Comparison of ENCODE assay signal across 6 cellular contexts in the genomic region with DNA sequence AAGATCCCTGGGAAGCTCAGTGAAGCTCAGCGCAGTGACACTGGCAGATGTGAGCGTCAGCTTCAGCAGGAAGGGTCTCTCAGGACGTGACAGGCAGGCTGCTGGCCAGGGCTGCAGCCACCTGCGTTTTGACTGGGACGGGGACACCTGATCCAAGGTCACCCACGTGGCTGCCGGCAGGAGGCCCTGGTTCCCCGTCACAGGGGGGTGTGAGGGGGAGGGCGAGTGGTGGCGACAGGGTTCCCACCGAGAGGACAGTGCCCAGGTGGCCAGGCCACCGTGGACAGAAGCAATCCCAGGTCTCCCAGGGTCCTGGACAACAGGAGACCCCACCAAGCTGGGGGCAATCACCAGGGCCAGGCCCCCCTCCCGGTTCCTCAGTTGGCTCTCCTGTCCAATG. TPM values are rescaled to one million over a fixed set of nuclear protein-coding genes. Genes with fewer than 3 reads are reported as not detected.
"Had no signal": no experiment of that assay in that cellular context is flagged by ENCODE, and none has a peak within 500 bp of the region (broad histone marks: within the 10 kb centered on the region; RNA-seq: fewer than 3 reads in every experiment).

No MANE protein-coding gene starts in this region.

RNA-seq across cellular contexts. Expression of gene TPSAB1, which starts 3.4 kb away (rescaled TPM):
- total RNA-seq: K562, LHCN-M2, MCF 10A, PC-3, SJCRH30, SK-MEL-5 had no signal
- polyA plus RNA-seq: K562 had no signal

RNA-seq across cellular contexts. Expression of gene TPSD1, which starts 12.0 kb away (rescaled TPM):
- total RNA-seq: K562, LHCN-M2, MCF 10A, PC-3, SJCRH30, SK-MEL-5 had no signal
- polyA plus RNA-seq: K562 had no signal

RNA-seq across cellular contexts. Expression of gene TPSB2, which starts 13.9 kb away (rescaled TPM):
- total RNA-seq: LHCN-M2, MCF 10A, PC-3, SJCRH30, SK-MEL-5 had no signal
- polyA plus RNA-seq: K562 had no signal

RNA-seq across cellular contexts. Expression of gene TPSG1, which starts 18.8 kb away (rescaled TPM):
- total RNA-seq: K562, LHCN-M2, MCF 10A, PC-3, SJCRH30, SK-MEL-5 had no signal
- polyA plus RNA-seq: K562 had no signal
